ENCODE assay signal across 25 cellular contexts in the genomic region with DNA sequence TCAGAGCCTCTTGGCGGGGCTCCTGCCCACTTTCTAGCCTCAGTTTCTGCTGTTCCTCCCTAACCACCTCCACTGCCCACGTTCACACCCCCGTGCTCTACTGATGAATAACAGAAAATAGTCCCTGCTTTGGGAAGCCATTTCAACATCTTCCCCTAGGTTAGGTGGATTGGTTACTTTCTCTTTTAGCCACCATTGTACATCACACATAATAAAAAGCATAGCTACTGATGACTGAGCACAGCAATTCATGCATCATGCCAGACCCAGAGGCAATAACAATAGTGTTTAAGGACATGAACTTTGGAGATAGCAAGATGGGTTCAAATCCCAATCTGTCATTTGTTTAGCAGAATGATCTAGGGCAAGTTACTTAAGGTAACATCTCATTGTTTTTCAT.
A peak's percentile ranks its signal among the peaks of the same experiment; 100 is the strongest.
DNase-seq lines count a peak whose midpoint lies in the region; ATAC-seq and TF ChIP-seq lines count a peak whose summit lies in the region.
"Had no signal": no experiment of that assay in that cellular context is flagged by ENCODE, and none has a peak within 500 bp of the region (broad histone marks: within the 10 kb centered on the region; RNA-seq: fewer than 3 reads in every experiment).

No MANE protein-coding gene starts in this region.

- H3K9me3 ChIP-seq in IMR-90 (ENCODE audit: control insufficient read depth, insufficient read depth, low read length): no peaks in the 10 kb centered on the region
- H3K9me3 ChIP-seq: A549, Peyer's patch had no signal

- no peak overlapping the region for H3K9ac ChIP-seq in IMR-90 (ENCODE audit: low read depth, low read length)
- H3K9ac ChIP-seq: BLaER1 treated with 17β-estradiol and CSF1 and Interleukin-3, amounts not matched to agents 10 nM and 100 nM; KMS-11 had no signal

- H2BK20ac ChIP-seq in IMR-90 (ENCODE audit: low read depth, low read length): no peak overlapping the region

- peaks cover 16% of the 10 kb centered on the region for H3K27me3 Mint-ChIP-seq in activated T-cell treated with anti-CD3 and anti-CD28 coated beads, Interleukin-2, amount 50 U/mL, for 72 hours (ENCODE audit: low read depth)
- H3K27me3 Mint-ChIP-seq in activated T-cell treated with anti-CD3 and anti-CD28 coated beads, Interleukin-2, amount 50 U/mL, for 24 hours: peaks cover 12% of the 10 kb centered on the region
- H3K27me3 Mint-ChIP-seq in activated naive CD8-positive, alpha-beta T cell treated with anti-CD3 and anti-CD28 coated beads, Interleukin-2, amount 50 U/mL, for 24 hours: no peaks in the 10 kb centered on the region
- peaks cover 19% of the 10 kb centered on the region for H3K27me3 Mint-ChIP-seq in stimulated activated naive CD8-positive, alpha-beta T cell treated with anti-CD3 and anti-CD28 coated beads, Interleukin-15, amount 100 ng/mL, for 72 hours

- H3K4me1 Mint-ChIP-seq in activated T-cell treated with anti-CD3 and anti-CD28 coated beads, Interleukin-2, amount 50 U/mL, for 72 hours (ENCODE audit: low read depth): peaks cover 9% of the 10 kb centered on the region
- peaks cover 18% of the 10 kb centered on the region for H3K4me1 Mint-ChIP-seq in activated T-cell treated with anti-CD3 and anti-CD28 coated beads, Interleukin-2, amount 50 U/mL, for 24 hours (ENCODE audit: low read depth)
- H3K4me1 Mint-ChIP-seq in activated naive CD8-positive, alpha-beta T cell treated with anti-CD3 and anti-CD28 coated beads, Interleukin-2, amount 50 U/mL, for 24 hours: peaks cover 18% of the 10 kb centered on the region
- peaks cover 8% of the 10 kb centered on the region for H3K4me1 Mint-ChIP-seq in stimulated activated naive CD8-positive, alpha-beta T cell treated with anti-CD3 and anti-CD28 coated beads, Interleukin-15, amount 100 ng/mL, for 72 hours
- H3K4me1 Mint-ChIP-seq: IgD-negative memory B cell had no signal

- CTCF ChIA-PET in IMR-90 (lab: Yijun Ruan, JAX): no interaction called here

- WGBS in IMR-90 (ENCODE audit: extremely low coverage in 2 of 2, insufficient read length in 1 of 2), 2 experiments: no CpG with 5 or more reads among the region's 3 CpGs

- no peaks in the 10 kb centered on the region for H3K79me1 ChIP-seq in IMR-90 (ENCODE audit: low read depth in 1 of 2, low read length in 2 of 2)

- H3K4me1 ChIP-seq in IMR-90 (ENCODE audit: control insufficient read depth, insufficient read depth, low read length): no peaks in the 10 kb centered on the region
- H3K4me1 ChIP-seq: A549, Peyer's patch had no signal

- peak in 1 of 2 donors; percentile 8 for DNase-seq in activated T-cell treated with anti-CD3 and anti-CD28 coated beads, Interleukin-2, amount 50 U/mL, for 72 hours
- no peak for DNase-seq in activated T-cell treated with anti-CD3 and anti-CD28 coated beads, Interleukin-2, amount 50 U/mL, for 24 hours
- no peak for DNase-seq in IMR-90
- DNase-seq in activated naive CD8-positive, alpha-beta T cell treated with anti-CD3 and anti-CD28 coated beads, Interleukin-2, amount 50 U/mL, for 24 hours: no peak
- DNase-seq in stimulated activated naive CD8-positive, alpha-beta T cell treated with anti-CD3 and anti-CD28 coated beads, Interleukin-15, amount 100 ng/mL, for 72 hours: peak in 1 of 2 donors; percentile 14
- no peak for DNase-seq in stimulated activated CD4-positive, alpha-beta T cell treated with anti-CD3 and anti-CD28 coated beads, Interleukin-12 subunit alpha, Interleukin-12 subunit beta, amount 100 ng/mL, for 4 hours
- DNase-seq in HUDEP-2 (lab: John Stamatoyannopoulos, UW; ENCODE audit: unreplicated experiment in 76 of 76): no peak
- DNase-seq: AML-193; CD4-positive, alpha-beta T cell; DMS53; HCEC 1CT; MM.1S; NCI-H1048; NCI-H1417 treated with DMSO at 0.1 percent for 48 hours; NCI-H1694 treated with DMSO at 0.1 percent for 48 hours; NCI-H2081; NCI-H226; NCI-H510A; NCI-H69; Peyer's patch; SHP77 treated with DMSO at 0.1 percent for 48 hours had no signal

- H3K4me3 ChIP-seq in IMR-90 (ENCODE audit: insufficient read depth, low read depth, low read length): no peak overlapping the region
- H3K4me3 ChIP-seq: A549; BLaER1 treated with 17β-estradiol and CSF1 and Interleukin-3, amounts not matched to agents 10 nM and 100 nM; Peyer's patch had no signal

- H3K4me3 Mint-ChIP-seq in activated T-cell treated with anti-CD3 and anti-CD28 coated beads, Interleukin-2, amount 50 U/mL, for 72 hours: no peak overlapping the region
- no peak overlapping the region for H3K4me3 Mint-ChIP-seq in activated T-cell treated with anti-CD3 and anti-CD28 coated beads, Interleukin-2, amount 50 U/mL, for 24 hours
- H3K4me3 Mint-ChIP-seq in activated naive CD8-positive, alpha-beta T cell treated with anti-CD3 and anti-CD28 coated beads, Interleukin-2, amount 50 U/mL, for 24 hours: no peak overlapping the region
- H3K4me3 Mint-ChIP-seq in stimulated activated naive CD8-positive, alpha-beta T cell treated with anti-CD3 and anti-CD28 coated beads, Interleukin-15, amount 100 ng/mL, for 72 hours: peak overlapping the region; percentile 2 to 8
- H3K4me3 Mint-ChIP-seq: CD4-positive, alpha-beta T cell; IgD-negative memory B cell had no signal

- no peak overlapping the region for H3K56ac ChIP-seq in IMR-90 (ENCODE audit: extremely low read depth, insufficient read depth, low read length)

- no peaks in the 10 kb centered on the region for H3K36me3 ChIP-seq in IMR-90 (ENCODE audit: control insufficient read depth, insufficient read depth, low read length)
- H3K36me3 ChIP-seq: Peyer's patch had no signal

- dilution Hi-C loops in IMR-90 (cut with HindIII; ENCODE audit: low sequenced_read_pairs, unreplicated experiment): no loop called here

- H3K27me3 ChIP-seq in IMR-90 (ENCODE audit: control insufficient read depth, insufficient read depth, low read length): no peaks in the 10 kb centered on the region
- H3K27me3 ChIP-seq: BLaER1 treated with 17β-estradiol and CSF1 and Interleukin-3, amounts not matched to agents 10 nM and 100 nM; Peyer's patch had no signal

- H2BK120ac ChIP-seq in IMR-90 (ENCODE audit: low read depth, low read length): no peak overlapping the region

- H4K91ac ChIP-seq in IMR-90 (ENCODE audit: insufficient read depth, low read depth, low read length): no peak overlapping the region

- no peak overlapping the region; the same call in 1 of the 2 replicates for H2AK5ac ChIP-seq in IMR-90 (ENCODE audit: low read depth, low read length)

- no peak overlapping the region for H3K27ac ChIP-seq in IMR-90 (ENCODE audit: insufficient read depth, low read length)
- H3K27ac ChIP-seq: A549; BLaER1 treated with 17β-estradiol and CSF1 and Interleukin-3, amounts not matched to agents 10 nM and 100 nM; KMS-11; Peyer's patch had no signal

- peaks cover 4 to 6% of the 10 kb centered on the region in 2 donors for H3K36me3 Mint-ChIP-seq in activated T-cell treated with anti-CD3 and anti-CD28 coated beads, Interleukin-2, amount 50 U/mL, for 72 hours (ENCODE audit: insufficient read depth in 2 of 2)
- H3K36me3 Mint-ChIP-seq in activated T-cell treated with anti-CD3 and anti-CD28 coated beads, Interleukin-2, amount 50 U/mL, for 24 hours (ENCODE audit: low read depth): no peaks in the 10 kb centered on the region
- H3K36me3 Mint-ChIP-seq in activated naive CD8-positive, alpha-beta T cell treated with anti-CD3 and anti-CD28 coated beads, Interleukin-2, amount 50 U/mL, for 24 hours (ENCODE audit: low read depth): no peaks in the 10 kb centered on the region
- H3K36me3 Mint-ChIP-seq: IgD-negative memory B cell had no signal

- H4K20me1 ChIP-seq in IMR-90 (ENCODE audit: insufficient read depth, low read length): no peaks in the 10 kb centered on the region
- H4K20me1 ChIP-seq: BLaER1 treated with 17β-estradiol and CSF1 and Interleukin-3, amounts not matched to agents 10 nM and 100 nM had no signal

- H2AK9ac ChIP-seq in IMR-90 (replicated peaks; ENCODE audit: low read depth, low read length, poor library complexity): no peak overlapping the region

- H3K18ac ChIP-seq in IMR-90 (ENCODE audit: low read depth, low read length): no peak overlapping the region

- H4K5ac ChIP-seq in IMR-90 (ENCODE audit: low read depth, low read length): no peak overlapping the region

- no peaks in the 10 kb centered on the region for H3K9me1 ChIP-seq in IMR-90 (ENCODE audit: insufficient read depth, low read length)

- H3K27ac Mint-ChIP-seq in activated T-cell treated with anti-CD3 and anti-CD28 coated beads, Interleukin-2, amount 50 U/mL, for 72 hours: no peak overlapping the region
- no peak overlapping the region for H3K27ac Mint-ChIP-seq in activated T-cell treated with anti-CD3 and anti-CD28 coated beads, Interleukin-2, amount 50 U/mL, for 24 hours
- H3K27ac Mint-ChIP-seq in activated naive CD8-positive, alpha-beta T cell treated with anti-CD3 and anti-CD28 coated beads, Interleukin-2, amount 50 U/mL, for 24 hours: no peak overlapping the region
- no peak overlapping the region for H3K27ac Mint-ChIP-seq in stimulated activated naive CD8-positive, alpha-beta T cell treated with anti-CD3 and anti-CD28 coated beads, Interleukin-15, amount 100 ng/mL, for 72 hours
- H3K27ac Mint-ChIP-seq: CD4-positive, alpha-beta T cell had no signal

- no peak overlapping the region for H2BK5ac ChIP-seq in IMR-90 (ENCODE audit: low read depth, low read length, poor library complexity, severe bottlenecking)

- H3K23ac ChIP-seq in IMR-90 (ENCODE audit: low read depth, low read length): no peak overlapping the region

- no peak for TF ChIP-seq POLR2A in IMR-90 (IDR thresholded peaks at IDR 0.05; ENCODE audit: low read depth, low read length)

- ATAC-seq in activated T-cell treated with anti-CD3 and anti-CD28 coated beads, Interleukin-2, amount 50 U/mL, for 72 hours (replicated peaks in 1 of 2): peak; percentile 44 to 82
- ATAC-seq in IMR-90 (ENCODE audit: low read depth): no peak
- ATAC-seq in activated naive CD8-positive, alpha-beta T cell treated with anti-CD3 and anti-CD28 coated beads, Interleukin-2, amount 50 U/mL, for 24 hours: peak; percentile 53
- peak; percentile 78 for ATAC-seq in stimulated activated naive CD8-positive, alpha-beta T cell treated with anti-CD3 and anti-CD28 coated beads, Interleukin-15, amount 100 ng/mL, for 72 hours
- ATAC-seq: A549 had no signal

- intact Hi-C loops in IMR-90 (cut with micrococcal nuclease): no loop called here

- H3K9me3 Mint-ChIP-seq in activated T-cell treated with anti-CD3 and anti-CD28 coated beads, Interleukin-2, amount 50 U/mL, for 72 hours: peaks cover 0 to 1% of the 10 kb centered on the region in 2 donors
- H3K9me3 Mint-ChIP-seq in activated T-cell treated with anti-CD3 and anti-CD28 coated beads, Interleukin-2, amount 50 U/mL, for 24 hours: no peaks in the 10 kb centered on the region
- no peaks in the 10 kb centered on the region for H3K9me3 Mint-ChIP-seq in activated naive CD8-positive, alpha-beta T cell treated with anti-CD3 and anti-CD28 coated beads, Interleukin-2, amount 50 U/mL, for 24 hours
- H3K9me3 Mint-ChIP-seq in stimulated activated naive CD8-positive, alpha-beta T cell treated with anti-CD3 and anti-CD28 coated beads, Interleukin-15, amount 100 ng/mL, for 72 hours: peaks cover 0 to 6% of the 10 kb centered on the region in 2 donors
- H3K9me3 Mint-ChIP-seq: CD4-positive, alpha-beta T cell had no signal

- H2AFZ ChIP-seq in IMR-90 (replicated peaks; ENCODE audit: low read length, poor library complexity): no peak overlapping the region

- no peak overlapping the region for H2BK15ac ChIP-seq in IMR-90 (ENCODE audit: low read depth, low read length)

- no peak for TF ChIP-seq CTCF in IMR-90 (conservative IDR thresholded peaks at IDR 0.05; ENCODE audit: low read depth, low read length)

- H3K14ac ChIP-seq in IMR-90 (replicated peaks; ENCODE audit: low read depth, low read length): no peak overlapping the region

- POLR2A ChIA-PET in IMR-90 (lab: Charles Lee; ENCODE audit: unreplicated experiment): no interaction called here

- no peak overlapping the region for H4K8ac ChIP-seq in IMR-90 (ENCODE audit: low read depth in 2 of 2, low read length in 2 of 2)

- H3K4ac ChIP-seq in IMR-90 (ENCODE audit: low read depth, low read length): no peak overlapping the region

- TF ChIP-seq RAD21 in IMR-90 (IDR thresholded peaks at IDR 0.05; ENCODE audit: low read length): no peak

- in situ Hi-C loops in IMR-90 (cut with MboI; ENCODE audit: low sequenced_read_pairs): no loop called here

- no peak overlapping the region for H3K4me2 ChIP-seq in IMR-90 (ENCODE audit: low read depth, low read length)
- H3K4me2 ChIP-seq: A549, KMS-11 had no signal

- no TSS peak for BruUV-seq in IMR-90 (replicated peaks; lab: Mats Ljungman, UMichigan)

Comparison
In these comparisons a context has a peak if more than half of its experiments do, and no peak if none do; other contexts are left out.
1. H3K4me3 Mint-ChIP-seq: peak in stimulated activated naive CD8-positive, alpha-beta T cell treated with anti-CD3 and anti-CD28 coated beads, Interleukin-15, amount 100 ng/mL, for 72 hours (2 of 2); none in activated T-cell treated with anti-CD3 and anti-CD28 coated beads, Interleukin-2, amount 50 U/mL, for 72 hours (0 of 2), activated T-cell treated with anti-CD3 and anti-CD28 coated beads, Interleukin-2, amount 50 U/mL, for 24 hours (single experiment) and activated naive CD8-positive, alpha-beta T cell treated with anti-CD3 and anti-CD28 coated beads, Interleukin-2, amount 50 U/mL, for 24 hours (single experiment).